ENCODE assay signal across 8 cellular contexts in genomic region chr5:9545301-9545958, GRCh38. TPM values are rescaled to one million over a fixed set of nuclear protein-coding genes. Genes with fewer than 3 reads are reported as not detected.
A peak's percentile ranks its signal among the peaks of the same experiment; 100 is the strongest.
DNase-seq lines count a peak whose midpoint lies in the region; ATAC-seq and TF ChIP-seq lines count a peak whose summit lies in the region.

No MANE protein-coding gene starts in this region.

- H3K27ac ChIP-seq in Peyer's patch (peak overlapping the region; percentile 64 to 93 (median 76)), trophoblast cell (ENCODE audit: low read depth, low read length) (peak overlapping the region; percentile 71)

- peaks cover 23% of the 10 kb centered on the region for H3K79me1 ChIP-seq in trophoblast cell (ENCODE audit: low read length)

- H3K36me3 ChIP-seq in Peyer's patch (peaks cover 0 to 14% (median 0%) of the 10 kb centered on the region in 3 donors), trophoblast cell (ENCODE audit: control insufficient read depth in 1 of 2, insufficient read depth in 2 of 2, low read length in 2 of 2) (peaks cover 8 to 12% of the 10 kb centered on the region in 2 experiments)

- H3K14ac ChIP-seq in trophoblast cell (ENCODE audit: low read length), result peak overlapping the region; percentile 84

- peak overlapping the region; percentile 40 for H2AFZ ChIP-seq in trophoblast cell (ENCODE audit: insufficient read depth, low read length, poor library complexity)

- WGBS in trophoblast cell (ENCODE audit: extremely low coverage, insufficient coverage, insufficient read length), result no CpG with 5 or more reads among the region's 59 CpGs

- peak overlapping the region; percentile 92 for H3K4ac ChIP-seq in trophoblast cell (ENCODE audit: low read depth, low read length)

- no peak overlapping the region for H3K23ac ChIP-seq in trophoblast cell (ENCODE audit: low read length)

- H3K9me3 ChIP-seq in Peyer's patch, result no peaks in the 10 kb centered on the region
- no peaks in the 10 kb centered on the region for H3K9me3 ChIP-seq in trophoblast cell (ENCODE audit: insufficient read depth, low read depth, low read length)

- H2BK5ac ChIP-seq in trophoblast cell (ENCODE audit: low read depth, low read length, poor library complexity), result peak overlapping the region; percentile 86

- no peak overlapping the region for H4K12ac ChIP-seq in trophoblast cell (ENCODE audit: low read depth, low read length)

- peak overlapping the region; percentile 41 for H4K8ac ChIP-seq in trophoblast cell (ENCODE audit: low read depth, low read length)

- peak overlapping the region; percentile 77 for H3K4me2 ChIP-seq in trophoblast cell (ENCODE audit: low read length)

- ATAC-seq in GM21723 (IDR thresholded peaks at IDR 0.05; ENCODE audit: unreplicated experiment) (no peak), GM19035 (IDR thresholded peaks at IDR 0.05; ENCODE audit: unreplicated experiment) (no peak)

- no peak overlapping the region for H2AK5ac ChIP-seq in trophoblast cell (ENCODE audit: low read length)

- no peak for TF ChIP-seq POLR2A in Peyer's patch (IDR thresholded peaks at IDR 0.05)

- peak overlapping the region; percentile 65 for H2BK120ac ChIP-seq in trophoblast cell (ENCODE audit: insufficient read depth, low read length, poor library complexity)

- peak overlapping the region; percentile 92 for H3K18ac ChIP-seq in trophoblast cell (ENCODE audit: low read length)

- DNase-seq in GM12864 (ENCODE audit: low read depth), result no peak
- DNase-seq in Peyer's patch, result peak in 1 of 3 donors; percentile 49
- no peak for DNase-seq in fibroblast of the aortic adventitia (ENCODE audit: low read depth)
- DNase-seq in trophoblast cell, result no peak
- no peak for DNase-seq in SIG-M5 (lab: John Stamatoyannopoulos, UW)
- no peak for DNase-seq in NCI-H2107 treated with DMSO at 0.1 percent for 48 hours (lab: John Stamatoyannopoulos, UW; ENCODE audit: unreplicated experiment)

- peaks cover 29% of the 10 kb centered on the region for H3K79me2 ChIP-seq in trophoblast cell (ENCODE audit: control insufficient read depth, insufficient read depth, low read length, poor library complexity)

- no peak for TF ChIP-seq CTCF in GM12864 (IDR thresholded peaks at IDR 0.05; ENCODE audit: low read depth, low read length, missing control alignments)
- TF ChIP-seq CTCF in Peyer's patch (IDR thresholded peaks at IDR 0.05), result no peak
- TF ChIP-seq CTCF in fibroblast of the aortic adventitia (IDR thresholded peaks at IDR 0.05; ENCODE audit: insufficient read depth, low read length), result no peak

- H3K27me3 ChIP-seq in Peyer's patch (no peaks in the 10 kb centered on the region), trophoblast cell (ENCODE audit: insufficient read depth, low read length) (no peaks in the 10 kb centered on the region)

- peak overlapping the region; percentile 100 for H3K9ac ChIP-seq in trophoblast cell (ENCODE audit: low read length)

- H3K4me3 ChIP-seq in GM12864 (ENCODE audit: low read depth, low read length), result peak overlapping the region; percentile 64
- H3K4me3 ChIP-seq in Peyer's patch, result peak overlapping the region; percentile 42 to 84 (median 62)
- peak overlapping the region; percentile 90 for H3K4me3 ChIP-seq in fibroblast of the aortic adventitia (ENCODE audit: low read depth, low read length)
- H3K4me3 ChIP-seq in trophoblast cell (ENCODE audit: low read depth, low read length), result peak overlapping the region; percentile 95

- H2BK12ac ChIP-seq in trophoblast cell (ENCODE audit: low read length), result no peak overlapping the region

- H3K4me1 ChIP-seq in Peyer's patch, result peaks cover 0 to 12% (median 0%) of the 10 kb centered on the region in 4 donors
- no peaks in the 10 kb centered on the region for H3K4me1 ChIP-seq in trophoblast cell (ENCODE audit: control insufficient read depth in 1 of 2, insufficient read depth in 2 of 2, low read length in 2 of 2)

- H4K91ac ChIP-seq in trophoblast cell (ENCODE audit: low read depth, low read length), result peak overlapping the region; percentile 60

RNA-seq across cellular contexts. Expression of gene SEMA5A, which starts 0.4 kb away (rescaled TPM):
- total RNA-seq in Peyer's patch (10 to 100 TPM; 11.6 to 22.5 (median 18.2) TPM), fibroblast of the aortic adventitia (ENCODE audit: low replicate concordance) (13.9 and 57.0 TPM in 2 replicates)
- 57.6 and 63.3 TPM in 2 replicates for polyA plus RNA-seq in trophoblast cell (2013)
